In genomic region chr2:131140581-131140980, GRCh38 we compare ENCODE assay signal across 1 cellular context.
TF ChIP-seq lines count a peak whose summit lies in the region.

No MANE protein-coding gene starts in this region.

TF ChIP-seq in GM23338, 12 proteins besides CTCF, POLR2A, EP300 and RAD21 (continued from another document):
- no peak for TF ChIP-seq ZNF462 (CRISPR knock-in tag; IDR thresholded peaks at IDR 0.05)
- TF ChIP-seq ETS1 (IDR thresholded peaks at IDR 0.05) = no peak
- TF ChIP-seq NANOG (IDR thresholded peaks at IDR 0.05; ENCODE audit: borderline replicate concordance) = no peak
- no peak for TF ChIP-seq ZNF331 (CRISPR knock-in tag; IDR thresholded peaks at IDR 0.05; ENCODE audit: low read depth)
- no peak for TF ChIP-seq EZH2 (IDR thresholded peaks at IDR 0.05; ENCODE audit: low read depth, unreplicated experiment)
- no peak for TF ChIP-seq CREB1 (CRISPR knock-in tag; IDR thresholded peaks at IDR 0.05; ENCODE audit: low read depth)
- TF ChIP-seq EZH2phosphoT487 (IDR thresholded peaks at IDR 0.05; ENCODE audit: unreplicated experiment) = no peak
- no peak for TF ChIP-seq POLR2AphosphoS5 (IDR thresholded peaks at IDR 0.05; ENCODE audit: low read depth)
- TF ChIP-seq REST (IDR thresholded peaks at IDR 0.05; ENCODE audit: unreplicated experiment) = no peak
- TF ChIP-seq JUNB (IDR thresholded peaks at IDR 0.05; ENCODE audit: unreplicated experiment) = no peak
